1 cellular context compared by ENCODE assay signal in genomic region chr7:103915958-103916357, GRCh38.
TF ChIP-seq lines count a peak whose summit lies in the region.

No MANE protein-coding gene starts in this region.

TF ChIP-seq in K562, 482 proteins besides CTCF, POLR2A, EP300 and RAD21 (continued from another document and continues in another):
- TF ChIP-seq THAP12 (CRISPR knock-in tag; IDR thresholded peaks at IDR 0.05), result no peak
- TF ChIP-seq PATZ1 (CRISPR knock-in tag; IDR thresholded peaks at IDR 0.05; ENCODE audit: borderline replicate concordance), result no peak
- no peak for TF ChIP-seq ZNF77 (CRISPR knock-in tag; IDR thresholded peaks at IDR 0.05)
- no peak for TF ChIP-seq E2F6 (IDR thresholded peaks at IDR 0.05; ENCODE audit: borderline replicate concordance in 1 of 2, extremely low read depth in 1 of 2, insufficient read depth in 1 of 2, insufficient read length in 1 of 2, low read depth in 1 of 2, low read length in 1 of 2, poor library complexity in 1 of 2, severe bottlenecking in 1 of 2)
- TF ChIP-seq AFF1 (IDR thresholded peaks at IDR 0.05; ENCODE audit: low read depth in 1 of 2, partially characterized antibody in 2 of 2), result no peak
- TF ChIP-seq ZNF766 (CRISPR knock-in tag; conservative IDR thresholded peaks at IDR 0.05), result peak; percentile 98
- no peak for TF ChIP-seq ZNF324 (CRISPR knock-in tag; IDR thresholded peaks at IDR 0.05)
- no peak for TF ChIP-seq POLR2H (tag; IDR thresholded peaks at IDR 0.05; ENCODE audit: low read depth)
- no peak for TF ChIP-seq KLF1 (tag; IDR thresholded peaks at IDR 0.05)
- TF ChIP-seq MED1 (CRISPR knock-in tag; IDR thresholded peaks at IDR 0.05; ENCODE audit: borderline replicate concordance), result no peak
- no peak for TF ChIP-seq RBM25 (IDR thresholded peaks at IDR 0.05; ENCODE audit: low read depth, low read length, severe bottlenecking)
- no peak for TF ChIP-seq ZNF444 (CRISPR knock-in tag; IDR thresholded peaks at IDR 0.05)
- TF ChIP-seq XRCC5 (IDR thresholded peaks at IDR 0.05; ENCODE audit: low read depth, low read length), result no peak
- no peak for TF ChIP-seq HDAC6 (IDR thresholded peaks at IDR 0.05; ENCODE audit: low read depth, low read length)
- TF ChIP-seq THRAP3 (IDR thresholded peaks at IDR 0.05; ENCODE audit: borderline replicate concordance), result no peak
- peak; percentile 52; the same call in 1 of the 2 replicates for TF ChIP-seq LEF1 (IDR thresholded peaks at IDR 0.05)
- no peak for TF ChIP-seq CBX1 (IDR thresholded peaks at IDR 0.05; ENCODE audit: low read depth)
- TF ChIP-seq MAFG (tag; conservative IDR thresholded peaks at IDR 0.05), result peak; percentile 73
- TF ChIP-seq DMBX1 (CRISPR knock-in tag; IDR thresholded peaks at IDR 0.05; ENCODE audit: borderline replicate concordance), result 0 out of 2 replicates have a peak, but pooled peaks have one; percentile 27
- no peak for TF ChIP-seq BCOR (IDR thresholded peaks at IDR 0.05)
- TF ChIP-seq ZNF277 (CRISPR knock-in tag; IDR thresholded peaks at IDR 0.05; ENCODE audit: borderline replicate concordance), result no peak
- no peak for TF ChIP-seq HES1 (IDR thresholded peaks at IDR 0.05; ENCODE audit: low read depth)
- TF ChIP-seq CEBPG (CRISPR knock-in tag; IDR thresholded peaks at IDR 0.05), result 0 out of 2 replicates have a peak, but pooled peaks have one; percentile 46
- TF ChIP-seq CEBPG (tag; conservative IDR thresholded peaks at IDR 0.05 in 1 of 2, IDR thresholded peaks at IDR 0.05 in 1 of 2), result peak; percentile 51 to 53; a peak in 3 of 4 replicates
- no peak for TF ChIP-seq KDM5B (IDR thresholded peaks at IDR 0.05; ENCODE audit: insufficient replicate concordance, low read depth, low read length)
- TF ChIP-seq MCM2 (IDR thresholded peaks at IDR 0.05; ENCODE audit: low read depth), result no peak
- TF ChIP-seq RERE (CRISPR knock-in tag; IDR thresholded peaks at IDR 0.05; ENCODE audit: borderline replicate concordance), result no peak
- no peak for TF ChIP-seq RB1 (IDR thresholded peaks at IDR 0.05; ENCODE audit: low read depth)
- TF ChIP-seq JUND (IDR thresholded peaks at IDR 0.05; ENCODE audit: borderline replicate concordance, low read depth, low read length), result peak; percentile 99
- peak; percentile 98; the same call in 2 of the 3 replicates for TF ChIP-seq JUND (tag; IDR thresholded peaks at IDR 0.05; ENCODE audit: borderline replicate concordance, low read depth, low read length)
- no peak for TF ChIP-seq STAT5B (CRISPR knock-in tag; IDR thresholded peaks at IDR 0.05)
- peak; percentile 89 for TF ChIP-seq PKNOX1 (IDR thresholded peaks at IDR 0.05)
- TF ChIP-seq ZBTB12 (CRISPR knock-in tag; IDR thresholded peaks at IDR 0.05), result peak; percentile 59
- 0 out of 2 replicates have a peak, but pooled peaks have one; percentile 29 for TF ChIP-seq E2F1 (CRISPR knock-in tag; IDR thresholded peaks at IDR 0.05)
- TF ChIP-seq ZNF583 (CRISPR knock-in tag; IDR thresholded peaks at IDR 0.05), result no peak
- peak; percentile 15; the same call in 1 of the 2 replicates for TF ChIP-seq ZNF75A (CRISPR knock-in tag; IDR thresholded peaks at IDR 0.05)
